8 cellular contexts compared by ENCODE assay signal in genomic region chr2:189441709-189442074, GRCh38. TPM values are rescaled to one million over a fixed set of nuclear protein-coding genes. Genes with fewer than 3 reads are reported as not detected.
DNase-seq lines count a peak whose midpoint lies in the region; ATAC-seq lines count a peak whose summit lies in the region.

No MANE protein-coding gene starts in this region.

- H3K27me3 Mint-ChIP-seq in activated T-cell treated with anti-CD3 and anti-CD28 coated beads, Interleukin-2, amount 50 U/mL, for 72 hours (ENCODE audit: low read depth): no peaks in the 10 kb centered on the region
- H3K27me3 Mint-ChIP-seq in activated CD8-positive, alpha-beta T cell treated with anti-CD3 and anti-CD28 coated beads, Interleukin-2, amount 10 ng/mL, durations not matched to agents 7 days and 5 days (ENCODE audit: low read depth): peaks cover 3% of the 10 kb centered on the region
- no peaks in the 10 kb centered on the region for H3K27me3 Mint-ChIP-seq in stimulated activated memory B cell treated with anti-CD40 and anti-IgM and Interleukin-4, amounts not matched to agents 10 μg/mL and 1 μg/mL and 100 μg/mL, for 72 hours

- H3K4me1 Mint-ChIP-seq in activated T-cell treated with anti-CD3 and anti-CD28 coated beads, Interleukin-2, amount 50 U/mL, for 72 hours (ENCODE audit: low read depth): peaks cover 21% of the 10 kb centered on the region
- peaks cover 19% of the 10 kb centered on the region for H3K4me1 Mint-ChIP-seq in activated CD8-positive, alpha-beta T cell treated with anti-CD3 and anti-CD28 coated beads, Interleukin-2, amount 10 ng/mL, durations not matched to agents 7 days and 5 days (ENCODE audit: low read depth)
- H3K4me1 Mint-ChIP-seq in stimulated activated memory B cell treated with anti-CD40 and anti-IgM and Interleukin-4, amounts not matched to agents 10 μg/mL and 1 μg/mL and 100 μg/mL, for 72 hours: peaks cover 6% of the 10 kb centered on the region

- no peak for ATAC-seq in activated T-cell treated with anti-CD3 and anti-CD28 coated beads, Interleukin-2, amount 50 U/mL, for 72 hours (replicated peaks in 1 of 2)
- no peak for ATAC-seq in activated CD8-positive, alpha-beta T cell treated with anti-CD3 and anti-CD28 coated beads, Interleukin-2, amount 10 ng/mL, durations not matched to agents 7 days and 5 days
- no peak for ATAC-seq in stimulated activated memory B cell treated with anti-CD40 and anti-IgM and Interleukin-4, amounts not matched to agents 10 μg/mL and 1 μg/mL and 100 μg/mL, for 72 hours
- no peak for ATAC-seq in HG02973 (IDR thresholded peaks at IDR 0.05; ENCODE audit: unreplicated experiment)

- H3K4me1 ChIP-seq in iPS DF 6.9 (ENCODE audit: control insufficient read depth, insufficient read depth, low read length): no peaks in the 10 kb centered on the region; the same call in 1 of the 2 replicates

- DNase-seq in activated T-cell treated with anti-CD3 and anti-CD28 coated beads, Interleukin-2, amount 50 U/mL, for 72 hours: no peak
- DNase-seq in activated T-cell treated with anti-CD3 and anti-CD28 coated beads, Interleukin-2, amount 50 U/mL, for 1 hour: no peak
- no peak for DNase-seq in activated CD8-positive, alpha-beta T cell treated with anti-CD3 and anti-CD28 coated beads, Interleukin-2, amount 10 ng/mL, durations not matched to agents 7 days and 5 days
- no peak for DNase-seq in iPS DF 6.9 (ENCODE audit: low read depth, low spot score)
- DNase-seq in kidney tubule cell (ENCODE audit: low spot score): no peak
- DNase-seq in globus pallidus (ENCODE audit: low spot score): no peak

- CTCF ChIA-PET in activated CD8-positive, alpha-beta T cell treated with anti-CD3 and anti-CD28 coated beads, Interleukin-2, amount 10 ng/mL, durations not matched to agents 7 days and 5 days (lab: Charles Lee): interaction anchor here (0.8 to 1.0 kb wide), 2 partner anchors 139 to 321 kb away, joined by 3 to 4 read pairs; partner anchors contain the start of genes OSGEPL1 and SLC40A1

- POLR2A ChIA-PET in activated CD8-positive, alpha-beta T cell treated with anti-CD3 and anti-CD28 coated beads, Interleukin-2, amount 10 ng/mL, durations not matched to agents 7 days and 5 days (lab: Charles Lee): interaction anchor here (0.6 to 2.3 kb wide), 3 partner anchors 18 to 321 kb away, joined by 3 to 16 read pairs (median 4); partner anchors contain the start of gene OSGEPL1

- peak overlapping the region; percentile 97 for H3K27ac Mint-ChIP-seq in activated T-cell treated with anti-CD3 and anti-CD28 coated beads, Interleukin-2, amount 50 U/mL, for 72 hours
- H3K27ac Mint-ChIP-seq in activated CD8-positive, alpha-beta T cell treated with anti-CD3 and anti-CD28 coated beads, Interleukin-2, amount 10 ng/mL, durations not matched to agents 7 days and 5 days: peak overlapping the region; percentile 100
- peak overlapping the region; percentile 96 for H3K27ac Mint-ChIP-seq in stimulated activated memory B cell treated with anti-CD40 and anti-IgM and Interleukin-4, amounts not matched to agents 10 μg/mL and 1 μg/mL and 100 μg/mL, for 72 hours

- peak overlapping the region; percentile 96; the same call in 1 of the 2 replicates for H3K4me3 ChIP-seq in iPS DF 6.9 (ENCODE audit: low read length)

- no peak overlapping the region for H3K27ac ChIP-seq in iPS DF 6.9 (ENCODE audit: low read length)

- no CpG with 5 or more reads among the region's 12 CpGs for WGBS in iPS DF 6.9 (ENCODE audit: insufficient coverage, insufficient read length)

- H3K4me3 Mint-ChIP-seq in activated T-cell treated with anti-CD3 and anti-CD28 coated beads, Interleukin-2, amount 50 U/mL, for 72 hours: no peak overlapping the region
- peak overlapping the region; percentile 98 for H3K4me3 Mint-ChIP-seq in activated CD8-positive, alpha-beta T cell treated with anti-CD3 and anti-CD28 coated beads, Interleukin-2, amount 10 ng/mL, durations not matched to agents 7 days and 5 days
- peak overlapping the region; percentile 91 for H3K4me3 Mint-ChIP-seq in stimulated activated memory B cell treated with anti-CD40 and anti-IgM and Interleukin-4, amounts not matched to agents 10 μg/mL and 1 μg/mL and 100 μg/mL, for 72 hours

- no peaks in the 10 kb centered on the region for H3K36me3 ChIP-seq in iPS DF 6.9 (ENCODE audit: control insufficient read depth, insufficient read depth, low read length)

- H3K36me3 Mint-ChIP-seq in activated T-cell treated with anti-CD3 and anti-CD28 coated beads, Interleukin-2, amount 50 U/mL, for 72 hours (ENCODE audit: insufficient read depth in 2 of 2): peaks cover 2 to 6% of the 10 kb centered on the region in 2 donors
- peaks cover 13% of the 10 kb centered on the region for H3K36me3 Mint-ChIP-seq in activated CD8-positive, alpha-beta T cell treated with anti-CD3 and anti-CD28 coated beads, Interleukin-2, amount 10 ng/mL, durations not matched to agents 7 days and 5 days (ENCODE audit: low read depth)
- H3K36me3 Mint-ChIP-seq in stimulated activated memory B cell treated with anti-CD40 and anti-IgM and Interleukin-4, amounts not matched to agents 10 μg/mL and 1 μg/mL and 100 μg/mL, for 72 hours: no peaks in the 10 kb centered on the region

- H3K27me3 ChIP-seq in iPS DF 6.9 (ENCODE audit: control insufficient read depth, insufficient read depth, low read length): no peaks in the 10 kb centered on the region

- H3K9me3 ChIP-seq in iPS DF 6.9 (ENCODE audit: control insufficient read depth, insufficient read depth, low read length): no peaks in the 10 kb centered on the region

- no peaks in the 10 kb centered on the region for H3K9me3 Mint-ChIP-seq in activated T-cell treated with anti-CD3 and anti-CD28 coated beads, Interleukin-2, amount 50 U/mL, for 72 hours
- no peaks in the 10 kb centered on the region for H3K9me3 Mint-ChIP-seq in activated CD8-positive, alpha-beta T cell treated with anti-CD3 and anti-CD28 coated beads, Interleukin-2, amount 10 ng/mL, durations not matched to agents 7 days and 5 days (ENCODE audit: insufficient read depth)
- H3K9me3 Mint-ChIP-seq in stimulated activated memory B cell treated with anti-CD40 and anti-IgM and Interleukin-4, amounts not matched to agents 10 μg/mL and 1 μg/mL and 100 μg/mL, for 72 hours: no peaks in the 10 kb centered on the region

RNA-seq across cellular contexts. Expression of gene WDR75, which starts 0.4 kb away (rescaled TPM):
- 10 to 100 TPM; 59.1 to 75.1 TPM for total RNA-seq in activated T-cell treated with anti-CD3 and anti-CD28 coated beads, Interleukin-2, amount 50 U/mL, for 72 hours
- 10 to 100 TPM; 42.8 to 44.2 TPM for total RNA-seq in activated CD8-positive, alpha-beta T cell treated with anti-CD3 and anti-CD28 coated beads, Interleukin-2, amount 10 ng/mL, durations not matched to agents 7 days and 5 days

Comparison
In these comparisons a context has a peak if more than half of its experiments do, and no peak if none do; other contexts are left out.
1. H3K4me3 Mint-ChIP-seq: peak in activated CD8-positive, alpha-beta T cell treated with anti-CD3 and anti-CD28 coated beads, Interleukin-2, amount 10 ng/mL, durations not matched to agents 7 days and 5 days (single experiment) and stimulated activated memory B cell treated with anti-CD40 and anti-IgM and Interleukin-4, amounts not matched to agents 10 μg/mL and 1 μg/mL and 100 μg/mL, for 72 hours (single experiment); none in activated T-cell treated with anti-CD3 and anti-CD28 coated beads, Interleukin-2, amount 50 U/mL, for 72 hours (0 of 2).
2. Peak in every context shown above with its lines, with median percentiles within 50 percentile points of each other: H3K27ac Mint-ChIP-seq.